7 cellular contexts compared by ENCODE assay signal in genomic region chr20:49184084-49184501, GRCh38. TPM values are rescaled to one million over a fixed set of nuclear protein-coding genes. Genes with fewer than 3 reads are reported as not detected.
A peak's percentile ranks its signal among the peaks of the same experiment; 100 is the strongest.
DNase-seq lines count a peak whose midpoint lies in the region; ATAC-seq, FAIRE-seq and TF ChIP-seq lines count a peak whose summit lies in the region.
"Not testable (repeated sequence)": the region's sequence is repeated elsewhere in the genome, so short reads cannot be mapped to it uniquely, and the experiment has no call there.

No MANE protein-coding gene starts in this region.

- H3K4me1 ChIP-seq in CD4-positive, alpha-beta memory T cell (ENCODE audit: insufficient read depth, low read length): peaks cover 76% of the 10 kb centered on the region
- peaks cover 49% of the 10 kb centered on the region for H3K4me1 ChIP-seq in hepatocyte (ENCODE audit: insufficient read depth)

- intact Hi-C loops in CD4-positive, alpha-beta memory T cell (cut with micrococcal nuclease); natural killer cell (cut with micrococcal nuclease): not testable (repeated sequence)

- H3K4me1 Mint-ChIP-seq in CD4-positive, alpha-beta memory T cell: peaks cover 49 to 83% (median 66%) of the 10 kb centered on the region in 4 donors
- H3K4me1 Mint-ChIP-seq in T-helper 17 cell: peaks cover 52% of the 10 kb centered on the region
- H3K4me1 Mint-ChIP-seq in activated naive CD4-positive, alpha-beta T cell treated with anti-CD3 and anti-CD28 coated beads, Interleukin-2, amount 50 U/mL, for 24 hours: peaks cover 72% of the 10 kb centered on the region
- peaks cover 61 to 74% of the 10 kb centered on the region in 2 donors for H3K4me1 Mint-ChIP-seq in natural killer cell

- H3K36me3 ChIP-seq in CD4-positive, alpha-beta memory T cell (ENCODE audit: insufficient read depth, low read length); hepatocyte (replicated peaks; ENCODE audit: insufficient read depth, low read depth): not testable (repeated sequence)

- H3K79me2 ChIP-seq in hepatocyte: peaks cover 85% of the 10 kb centered on the region

- H3K27me3 Mint-ChIP-seq in CD4-positive, alpha-beta memory T cell; T-helper 17 cell; activated naive CD4-positive, alpha-beta T cell treated with anti-CD3 and anti-CD28 coated beads, Interleukin-2, amount 50 U/mL, for 24 hours; natural killer cell (ENCODE audit: low read depth in 2 of 2): not testable (repeated sequence)

- peak overlapping the region in 5 of 7 donors; percentile 24 to 54 (median 42) for H3K27ac Mint-ChIP-seq in CD4-positive, alpha-beta memory T cell
- H3K27ac Mint-ChIP-seq in T-helper 17 cell (peak overlapping the region; percentile 27), natural killer cell (peak overlapping the region in 1 of 2 donors; percentile 67)
- peak overlapping the region; percentile 17 for H3K27ac Mint-ChIP-seq in activated naive CD4-positive, alpha-beta T cell treated with anti-CD3 and anti-CD28 coated beads, Interleukin-2, amount 50 U/mL, for 24 hours

- not testable (repeated sequence) for DNase-seq in CD4-positive, alpha-beta memory T cell; HTR-8/SVneo (ENCODE audit: insufficient read length, low spot score); T-helper 17 cell; hepatocyte (ENCODE audit: low spot score); natural killer cell
- DNase-seq in stimulated activated CD8-positive, alpha-beta memory T cell treated with anti-CD3 and anti-CD28 coated beads, Interleukin-4, amount 100 ng/mL, for 48 hours: peak; percentile 17

- CTCF ChIA-PET in CD4-positive, alpha-beta memory T cell (lab: Charles Lee; ENCODE audit: partially characterized antibody): interaction anchor here (4.4 to 4.5 kb wide), 2 partner anchors 33 to 51 kb away, joined by 23 to 32 read pairs; partner anchors contain the start of gene DDX27

- H3K9me3 Mint-ChIP-seq in CD4-positive, alpha-beta memory T cell; activated naive CD4-positive, alpha-beta T cell treated with anti-CD3 and anti-CD28 coated beads, Interleukin-2, amount 50 U/mL, for 24 hours; natural killer cell: not testable (repeated sequence)

- H3K4me3 ChIP-seq in CD4-positive, alpha-beta memory T cell (ENCODE audit: low read length in 2 of 2); hepatocyte: not testable (repeated sequence)

- not testable (repeated sequence) for H3K27me3 ChIP-seq in CD4-positive, alpha-beta memory T cell (ENCODE audit: insufficient read depth, low read length); hepatocyte

- peak overlapping the region in 5 of 8 donors; percentile 21 to 59 (median 50) for H3K4me3 Mint-ChIP-seq in CD4-positive, alpha-beta memory T cell
- H3K4me3 Mint-ChIP-seq in T-helper 17 cell: not testable (repeated sequence)
- H3K4me3 Mint-ChIP-seq in activated naive CD4-positive, alpha-beta T cell treated with anti-CD3 and anti-CD28 coated beads, Interleukin-2, amount 50 U/mL, for 24 hours: peak overlapping the region; percentile 44
- peak overlapping the region; percentile 9 for H3K4me3 Mint-ChIP-seq in natural killer cell

- peaks cover 0 to 22% of the 10 kb centered on the region in 2 donors for H3K36me3 Mint-ChIP-seq in CD4-positive, alpha-beta memory T cell
- not testable (repeated sequence) for H3K36me3 Mint-ChIP-seq in T-helper 17 cell (ENCODE audit: low read depth); activated naive CD4-positive, alpha-beta T cell treated with anti-CD3 and anti-CD28 coated beads, Interleukin-2, amount 50 U/mL, for 24 hours; natural killer cell

- WGBS in hepatocyte (ENCODE audit: low lambda C conversion rate, missing lambda C conversion rate): 86% methylated on average over 5 of the region's 5 CpGs

- H4K20me1 ChIP-seq in hepatocyte (ENCODE audit: insufficient read depth, poor library complexity, severe bottlenecking): peaks cover 77% of the 10 kb centered on the region

- FAIRE-seq in HTR-8/SVneo (lab: Jason Lieb, UNC): peak; percentile 16

- POLR2A ChIA-PET in CD4-positive, alpha-beta memory T cell (lab: Charles Lee; ENCODE audit: partially characterized antibody): interaction anchor here (1.1 kb wide), 1 partner anchor 95 kb away, joined by 3 read pairs; no protein-coding TSS in a partner anchor

- H3K27ac ChIP-seq in CD4-positive, alpha-beta memory T cell (ENCODE audit: low read depth, low read length): not testable (repeated sequence)
- peak overlapping the region; percentile 15 for H3K27ac ChIP-seq in hepatocyte

- not testable (repeated sequence) for H3K9me2 ChIP-seq in hepatocyte (replicated peaks; ENCODE audit: insufficient read depth)

- H3K9me3 ChIP-seq in CD4-positive, alpha-beta memory T cell (ENCODE audit: control insufficient read depth in 1 of 2, low read length in 2 of 2); T-helper 17 cell (ENCODE audit: control insufficient read depth, low read length, poor library complexity, severe bottlenecking); hepatocyte (ENCODE audit: low read depth): not testable (repeated sequence)

- TF ChIP-seq CTCF in hepatocyte (IDR thresholded peaks at IDR 0.05; ENCODE audit: poor library complexity); natural killer cell (IDR thresholded peaks at IDR 0.05): not testable (repeated sequence)

- H2AFZ ChIP-seq in hepatocyte: not testable (repeated sequence)

- peak overlapping the region; percentile 82 for H3K4me2 ChIP-seq in hepatocyte

- not testable (repeated sequence) for ATAC-seq in T-helper 17 cell, natural killer cell

RNA-seq across cellular contexts. Expression of gene STAU1, which starts 4.0 kb away (rescaled TPM):
- 10 to 100 TPM; 49.4 to 49.9 TPM for total RNA-seq in CD4-positive, alpha-beta memory T cell
- polyA plus RNA-seq in CD4-positive, alpha-beta memory T cell: 10 to 100 TPM; 23.2 to 48.7 TPM
- total RNA-seq in T-helper 17 cell (10 to 100 TPM; 45.6 to 62.5 TPM), hepatocyte (79.2 and 84.5 TPM in 2 replicates), natural killer cell (10 to 100 TPM; 47.3 to 54.9 (median 49.9) TPM)
- 64.7 and 72.9 TPM in 2 replicates for polyA plus RNA-seq in hepatocyte

RNA-seq across cellular contexts. Expression of gene DDX27, which starts 35.1 kb away (rescaled TPM):
- 10 to 100 TPM; 60.3 to 60.4 TPM for total RNA-seq in CD4-positive, alpha-beta memory T cell
- polyA plus RNA-seq in CD4-positive, alpha-beta memory T cell: 10 to 100 TPM; 21.6 to 47.1 TPM
- total RNA-seq in T-helper 17 cell (10 to 100 TPM; 84.1 to 87.5 TPM), hepatocyte (29.1 and 30.1 TPM in 2 replicates), natural killer cell (10 to 100 TPM; 71.5 to 91.3 (median 75.9) TPM)
- polyA plus RNA-seq in hepatocyte: 33.9 and 37.0 TPM in 2 replicates
